ENCODE assay signal across 23 cellular contexts in genomic region chr1:143660354-143660941, GRCh38.
"Had no signal": no experiment of that assay in that cellular context is flagged by ENCODE, and none has a peak within 500 bp of the region (broad histone marks: within the 10 kb centered on the region; RNA-seq: fewer than 3 reads in every experiment).

No MANE protein-coding gene starts in this region.

- H3K27ac ChIP-seq: epithelial cell of prostate, esophagus squamous epithelium, gastroesophageal sphincter, neural progenitor cell, ovary, right atrium auricular region, tibial artery, upper lobe of left lung, vagina had no signal

- ATAC-seq: effector memory CD8-positive, alpha-beta T cell; gastroesophageal sphincter; left colon; left ventricle myocardium superior; natural killer cell treated with Interleukin-12 subunit alpha and Interleukin-12 subunit beta and Interleukin-15 and Interleukin-18, amount 100 ng/mL, for 72 hours; stimulated activated effector memory CD8-positive, alpha-beta T cell treated with anti-CD3 and anti-CD28 coated beads, Interleukin-12 subunit alpha, Interleukin-12 subunit beta, amount 100 ng/mL, for 72 hours had no signal

- DNase-seq: effector memory CD8-positive, alpha-beta T cell; esophagus squamous epithelium; foreskin fibroblast; immature natural killer cell; left colon; left ventricle myocardium superior; mesenchymal stem cell; midbrain; nucleus accumbens; stimulated activated CD4-positive, alpha-beta T cell treated with anti-CD3 and anti-CD28 coated beads, Interleukin-4, amount 100 ng/mL, for 1 hour; stimulated activated CD8-positive, alpha-beta memory T cell treated with anti-CD3 and anti-CD28 coated beads, Interleukin-4, amount 100 ng/mL, for 48 hours; tibial artery; upper lobe of left lung had no signal

- H3K4me1 ChIP-seq: esophagus squamous epithelium, gastroesophageal sphincter, neural progenitor cell, right atrium auricular region, upper lobe of left lung, vagina had no signal

- H3K4me3 ChIP-seq: lung, neural progenitor cell, ovary, right atrium auricular region, smooth muscle cell, vagina had no signal

- H2AFZ ChIP-seq: neural progenitor cell had no signal

- H3K36me3 ChIP-seq: esophagus squamous epithelium, gastroesophageal sphincter, neural progenitor cell, ovary, right atrium auricular region, tibial artery, upper lobe of left lung, vagina had no signal

- H3K9ac ChIP-seq: neural progenitor cell had no signal

- H3K4me2 ChIP-seq: neural progenitor cell, smooth muscle cell had no signal

- H3K27me3 ChIP-seq: neural progenitor cell, ovary, right atrium auricular region, vagina had no signal

- H3K9me3 ChIP-seq: esophagus squamous epithelium, gastroesophageal sphincter, ovary, right atrium auricular region, tibial artery, vagina had no signal
